18 cellular contexts compared by ENCODE assay signal in the genomic region with DNA sequence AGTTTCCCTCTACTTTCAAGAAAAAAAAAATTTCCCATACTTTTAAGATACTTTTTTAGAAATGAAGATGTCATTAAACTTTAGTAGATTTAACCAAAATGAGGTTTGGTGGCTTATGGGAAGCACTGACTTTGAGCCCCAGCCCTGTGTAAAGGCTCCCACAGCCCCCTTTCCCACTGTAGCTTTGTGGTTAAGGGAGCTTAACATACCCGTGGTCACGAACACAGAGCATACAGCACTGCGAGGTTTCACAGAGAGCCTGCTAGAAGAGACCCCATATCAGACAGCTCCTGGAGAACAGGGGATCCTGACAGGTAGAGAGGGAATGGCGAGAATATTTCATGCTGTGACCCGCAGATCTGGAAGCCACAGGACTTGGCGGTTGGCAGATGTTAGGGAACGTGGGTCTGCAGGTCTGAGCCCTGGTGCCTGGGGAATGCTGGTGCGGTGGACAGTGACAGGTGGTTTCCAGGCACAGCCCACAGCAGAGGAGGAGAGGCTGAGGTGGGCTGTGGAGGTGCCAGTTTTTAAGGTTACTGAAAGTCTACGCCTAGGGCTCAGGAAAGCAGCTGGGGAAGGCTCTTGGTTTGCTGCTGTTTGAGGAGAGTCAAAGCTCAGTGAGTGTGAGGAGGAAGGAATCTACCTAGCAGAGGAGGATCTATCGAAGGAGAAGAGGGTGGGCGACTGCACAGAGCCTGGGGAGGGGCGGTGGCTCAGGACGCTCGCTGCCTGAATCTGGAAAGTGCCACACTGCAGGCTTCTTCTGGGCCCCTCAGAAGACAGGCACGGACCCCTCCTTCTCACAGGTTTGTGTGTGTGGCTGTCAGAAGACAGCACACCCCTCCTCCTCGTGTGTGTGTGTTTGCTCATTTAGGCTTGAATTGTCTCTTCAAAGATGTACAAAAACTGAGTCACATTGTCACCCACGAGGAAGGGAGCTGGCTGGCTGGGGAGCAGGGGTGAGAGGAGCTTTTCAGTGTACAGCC. TPM values are rescaled to one million over a fixed set of nuclear protein-coding genes. Genes with fewer than 3 reads are reported as not detected.
DNase-seq lines count a peak whose midpoint lies in the region; ATAC-seq and TF ChIP-seq lines count a peak whose summit lies in the region.
"Had no signal": no experiment of that assay in that cellular context is flagged by ENCODE, and none has a peak within 500 bp of the region (broad histone marks: within the 10 kb centered on the region; RNA-seq: fewer than 3 reads in every experiment).

No MANE protein-coding gene starts in this region.

- no peak for TF ChIP-seq CTCF in mammary epithelial cell (conservative IDR thresholded peaks at IDR 0.05 in 1 of 2, IDR thresholded peaks at IDR 0.05 in 1 of 2; ENCODE audit: extremely low read depth in 1 of 2, insufficient read depth in 1 of 2, low read depth in 1 of 2, low read length in 2 of 2)

- no peak overlapping the region for H2AFZ ChIP-seq in mammary epithelial cell (ENCODE audit: low read depth, low read length)

- intact Hi-C loops in mammary epithelial cell (cut with micrococcal nuclease) = no loop called here
- intact Hi-C loops in right cardiac atrium (cut with DNase I) = no loop called here

- in situ Hi-C loops in mammary epithelial cell (cut with MboI; ENCODE audit: low sequenced_read_pairs in 2 of 2) = no loop called here

- WGBS in mammary epithelial cell (ENCODE audit: low coverage, missing lambda C conversion rate) = 8% methylated on average over 16 of the region's 17 CpGs
- WGBS in right cardiac atrium = 62% methylated on average over 17 of the region's 17 CpGs

- no peaks in the 10 kb centered on the region for H3K36me3 ChIP-seq in mammary epithelial cell (ENCODE audit: insufficient read depth, low read length)
- H3K36me3 ChIP-seq: upper lobe of left lung had no signal

- no peak overlapping the region for H3K4me2 ChIP-seq in mammary epithelial cell (ENCODE audit: insufficient read depth, low read depth, low read length)

- no peak overlapping the region for H3K9ac ChIP-seq in mammary epithelial cell (ENCODE audit: insufficient read depth, low read length)

- peaks cover 7% of the 10 kb centered on the region for H3K27me3 ChIP-seq in mammary epithelial cell (ENCODE audit: insufficient read depth, low read length)
- no peaks in the 10 kb centered on the region for H3K27me3 ChIP-seq in right cardiac atrium (ENCODE audit: control insufficient read depth, insufficient read depth)
- H3K27me3 ChIP-seq: upper lobe of left lung had no signal

- no peaks in the 10 kb centered on the region for H3K9me3 ChIP-seq in mammary epithelial cell (replicated peaks; ENCODE audit: insufficient read depth, low read length)
- H3K9me3 ChIP-seq in right cardiac atrium (ENCODE audit: control insufficient read depth, low read length) = no peaks in the 10 kb centered on the region
- H3K9me3 ChIP-seq: upper lobe of left lung had no signal

- no peaks in the 10 kb centered on the region for H3K4me1 ChIP-seq in mammary epithelial cell (ENCODE audit: insufficient read depth, low read length)
- no peaks in the 10 kb centered on the region for H3K4me1 ChIP-seq in right cardiac atrium (ENCODE audit: control insufficient read depth, insufficient read depth, low read length)
- H3K4me1 ChIP-seq: upper lobe of left lung had no signal

- H3K27ac ChIP-seq in mammary epithelial cell (ENCODE audit: insufficient read depth, low read depth, low read length) (no peak overlapping the region), right cardiac atrium (ENCODE audit: low read length) (no peak overlapping the region)
- H3K27ac ChIP-seq: upper lobe of left lung had no signal

- no peaks in the 10 kb centered on the region for H3K79me2 ChIP-seq in mammary epithelial cell (ENCODE audit: insufficient read depth, low read length)

- no TSS peak for BruUV-seq in mammary epithelial cell (replicated peaks; lab: Mats Ljungman, UMichigan)

- dilution Hi-C loops in mammary epithelial cell (cut with HindIII; ENCODE audit: low sequenced_read_pairs) = no loop called here

- H4K20me1 ChIP-seq in mammary epithelial cell (ENCODE audit: insufficient read depth, low read length) = no peaks in the 10 kb centered on the region

- DNase-seq in COLO668 (lab: John Stamatoyannopoulos, UW; ENCODE audit: unreplicated experiment) (peak; percentile 16), astrocyte of the hippocampus (ENCODE audit: low read depth, low spot score) (peak; percentile 23), nucleus accumbens (lab: John Stamatoyannopoulos, UW) (peak in 30 of 56 donors; percentile 2 to 67 (median 32)), mammary epithelial cell (no peak), SK-N-DZ (ENCODE audit: low spot score) (no peak), SW480 (ENCODE audit: low spot score) (no peak), right cardiac atrium (no peak)
- DNase-seq: activated CD4-positive, alpha-beta T cell treated with anti-CD3 and anti-CD28 coated beads for 48 hours; activated naive CD4-positive, alpha-beta T cell; left colon; midbrain; MV-4-11; NCI-H446; stimulated activated CD4-positive, alpha-beta T cell treated with anti-CD3 and anti-CD28 coated beads, Interleukin-15, amount 100 ng/mL, for 24 hours; upper lobe of left lung had no signal

- H3K4me3 ChIP-seq in mammary epithelial cell (replicated peaks in 1 of 3; ENCODE audit: insufficient read depth in 1 of 3, low read depth in 2 of 3, low read length in 3 of 3) = no peak overlapping the region
- H3K4me3 ChIP-seq in right cardiac atrium (ENCODE audit: low read length) = no peak overlapping the region
- H3K4me3 ChIP-seq: upper lobe of left lung had no signal

- CTCF ChIA-PET in mammary epithelial cell (lab: Charles Lee; ENCODE audit: low non-redundant PET) = interaction anchor here (0.7 kb wide), 1 partner anchor 220 kb away, joined by 4 read pairs; no protein-coding TSS in a partner anchor

- peak; percentile 45 for ATAC-seq in GM18907 (IDR thresholded peaks at IDR 0.05; ENCODE audit: unreplicated experiment)
- no peak for ATAC-seq in right cardiac atrium
- ATAC-seq: left colon had no signal

RNA-seq across cellular contexts. Expression of a gene that starts 49.9 kb away (rescaled TPM):
- total RNA-seq in mammary epithelial cell = under 1 TPM in 1 of 2 donors, not detected in 1; 0.17 TPM
- 0.03 TPM for polyA plus RNA-seq in mammary epithelial cell
- not detected for polyA minus RNA-seq in mammary epithelial cell
- polyA plus RNA-seq in SK-N-DZ (2014; cell fraction: cytosol; rRNA removed) = not detected in 2 replicates
- 1.5 TPM in 1 of 2 replicates, not detected in the other for polyA plus RNA-seq in SK-N-DZ (2014; cell fraction: nucleus; rRNA removed)
- under 1 TPM in 1 of 4 donors, not detected in 3; 0.18 TPM for total RNA-seq in right cardiac atrium
- 0.18 TPM for polyA plus RNA-seq in right cardiac atrium
- total RNA-seq: glomerular endothelial cell had no signal
- polyA plus RNA-seq: IgD-negative memory B cell had no signal

Comparison
In these comparisons a context has a peak if more than half of its experiments do, and no peak if none do; other contexts are left out.
1. DNase-seq: peak in COLO668 (single experiment), astrocyte of the hippocampus (single experiment) and nucleus accumbens (30 of 56); none in mammary epithelial cell (single experiment), SK-N-DZ (single experiment), SW480 (single experiment) and right cardiac atrium (0 of 3).